Comparison of ENCODE assay signal across 1 cellular context in genomic region chr5:54302267-54302687, GRCh38.
TF ChIP-seq lines count a peak whose summit lies in the region.

No MANE protein-coding gene starts in this region.

TF ChIP-seq in IMR-90, 13 proteins besides CTCF, POLR2A, EP300 and RAD21 (continued from another document):
- peak; percentile 42; the same call in 1 of the 2 replicates for TF ChIP-seq CEBPB (IDR thresholded peaks at IDR 0.05; ENCODE audit: low read depth, low read length)
